ENCODE assay signal across 3 cellular contexts in the genomic region with DNA sequence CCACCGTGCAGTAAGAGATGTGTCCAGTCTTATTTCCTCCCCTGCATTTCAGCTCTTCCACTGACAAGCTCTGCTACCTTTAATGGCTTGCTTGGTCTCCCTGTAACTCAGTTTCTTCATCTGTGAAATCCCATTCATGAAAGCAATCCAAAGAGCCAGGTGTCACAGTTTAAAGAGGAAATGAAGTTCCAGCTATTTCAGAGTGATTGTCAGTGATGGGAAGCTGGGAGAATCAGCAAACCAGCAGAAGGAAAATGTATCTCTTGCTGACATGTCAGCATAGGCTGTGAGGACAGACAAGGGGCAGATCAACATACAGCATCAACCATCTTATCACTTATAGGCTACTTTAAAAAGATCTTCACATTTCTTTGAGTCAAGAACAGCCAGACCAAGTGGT.
"Had no signal": no experiment of that assay in that cellular context is flagged by ENCODE, and none has a peak within 500 bp of the region (broad histone marks: within the 10 kb centered on the region; RNA-seq: fewer than 3 reads in every experiment).

No MANE protein-coding gene starts in this region.

- DNase-seq: H9, HCEC 1CT, IMR-90 had no signal
